8 cellular contexts compared by ENCODE assay signal in genomic region chr15:75368689-75369239, GRCh38. TPM values are rescaled to one million over a fixed set of nuclear protein-coding genes. Genes with fewer than 3 reads are reported as not detected.
DNase-seq lines count a peak whose midpoint lies in the region; ATAC-seq and TF ChIP-seq lines count a peak whose summit lies in the region.

No MANE protein-coding gene starts in this region.

- H3K36me3 Mint-ChIP-seq in T-helper 2 cell treated with Interferon-gamma antibody and Interleukin-4, amounts not matched to agents 5 μg/mL and 100 μg/mL, for 36 hours (ENCODE audit: low read depth), result peaks cover 30% of the 10 kb centered on the region

- peak; percentile 1 for ATAC-seq in GM21717 (IDR thresholded peaks at IDR 0.05; ENCODE audit: unreplicated experiment)
- no peak for ATAC-seq in gastroesophageal sphincter
- ATAC-seq in GM21737 (IDR thresholded peaks at IDR 0.05; ENCODE audit: unreplicated experiment), result no peak
- no peak for ATAC-seq in HG02981 (IDR thresholded peaks at IDR 0.05; ENCODE audit: unreplicated experiment)

- H3K4me1 ChIP-seq in gastroesophageal sphincter, result peaks cover 0 to 28% (median 12%) of the 10 kb centered on the region in 3 donors

- no peaks in the 10 kb centered on the region for H3K9me3 ChIP-seq in gastroesophageal sphincter

- WGBS in gastroesophageal sphincter (ENCODE audit: low coverage in 1 of 2), 2 donors, result 2 to 5% methylated on average over 12 to 17 of the region's 23 CpGs

- H3K4me3 ChIP-seq in BJ (ENCODE audit: low read depth, low read length), result peak overlapping the region; percentile 87
- peak overlapping the region; percentile 93 to 95 for H3K4me3 ChIP-seq in gastroesophageal sphincter
- peak overlapping the region; percentile 73 for H3K4me3 ChIP-seq in retinal pigment epithelial cell (ENCODE audit: low read length)

- no peak for TF ChIP-seq POLR2A in gastroesophageal sphincter (IDR thresholded peaks at IDR 0.05)

- H3K9me3 Mint-ChIP-seq in T-helper 2 cell treated with Interferon-gamma antibody and Interleukin-4, amounts not matched to agents 5 μg/mL and 100 μg/mL, for 36 hours, result no peaks in the 10 kb centered on the region

- DNase-seq in BJ (ENCODE audit: low read depth), result no peak
- DNase-seq in T-helper 2 cell treated with Interferon-gamma antibody and Interleukin-4, amounts not matched to agents 5 μg/mL and 100 μg/mL, for 36 hours (ENCODE audit: low spot score), result peak; percentile 13
- DNase-seq in retinal pigment epithelial cell (ENCODE audit: low read depth), result no peak
- no peak for DNase-seq in stimulated activated CD4-positive, alpha-beta T cell treated with anti-CD3 and anti-CD28 coated beads, Interleukin-2, amount 100 ng/mL, for 24 hours

- peaks cover 16% of the 10 kb centered on the region for H3K4me1 Mint-ChIP-seq in T-helper 2 cell treated with Interferon-gamma antibody and Interleukin-4, amounts not matched to agents 5 μg/mL and 100 μg/mL, for 36 hours (ENCODE audit: low read depth)

- peaks cover 23% of the 10 kb centered on the region for H3K36me3 ChIP-seq in BJ (ENCODE audit: control insufficient read depth, insufficient read depth, low read length)
- peaks cover 0 to 75% of the 10 kb centered on the region in 2 donors for H3K36me3 ChIP-seq in gastroesophageal sphincter

- TF ChIP-seq CTCF in BJ (IDR thresholded peaks at IDR 0.05; ENCODE audit: insufficient read depth, low read depth, low read length), result no peak
- TF ChIP-seq CTCF in gastroesophageal sphincter (IDR thresholded peaks at IDR 0.05), result no peak
- no peak for TF ChIP-seq CTCF in retinal pigment epithelial cell (conservative IDR thresholded peaks at IDR 0.05; ENCODE audit: low read depth, low read length)

- POLR2A ChIA-PET in BJ (lab: Charles Lee), result interaction anchor here (0.6 to 0.7 kb wide), 2 partner anchors 23 to 1165 kb away, joined by 3 to 4 read pairs; no protein-coding TSS in a partner anchor

- H3K4me3 Mint-ChIP-seq in T-helper 2 cell treated with Interferon-gamma antibody and Interleukin-4, amounts not matched to agents 5 μg/mL and 100 μg/mL, for 36 hours, result peak overlapping the region; percentile 96

- no peaks in the 10 kb centered on the region for H3K27me3 Mint-ChIP-seq in T-helper 2 cell treated with Interferon-gamma antibody and Interleukin-4, amounts not matched to agents 5 μg/mL and 100 μg/mL, for 36 hours (ENCODE audit: low read depth)

- peak overlapping the region; percentile 97 to 100 (median 98) for H3K27ac ChIP-seq in gastroesophageal sphincter

- TF ChIP-seq EP300 in gastroesophageal sphincter (IDR thresholded peaks at IDR 0.05), result no peak

- peak overlapping the region; percentile 91 for H3K27ac Mint-ChIP-seq in T-helper 2 cell treated with Interferon-gamma antibody and Interleukin-4, amounts not matched to agents 5 μg/mL and 100 μg/mL, for 36 hours

- CTCF ChIA-PET in BJ (lab: Yijun Ruan, JAX), result interaction anchor here (0.6 to 3.3 kb wide), 11 partner anchors 9 to 310 kb away, joined by 3 to 19 read pairs (median 4); partner anchors contain the start of genes IMP3 and NEIL1

- no peaks in the 10 kb centered on the region for H3K27me3 ChIP-seq in BJ (ENCODE audit: control insufficient read depth, insufficient read depth, low read length)
- no peaks in the 10 kb centered on the region for H3K27me3 ChIP-seq in gastroesophageal sphincter

RNA-seq across cellular contexts. Expression of gene MAN2C1, which starts 0.4 kb away (rescaled TPM):
- polyA plus RNA-seq in BJ (2011; rRNA removed), result 42.5 and 82.5 TPM in 2 replicates
- polyA minus RNA-seq in BJ (2011; rRNA and poly(A)+ RNA removed), result 57.2 and 63.1 TPM in 2 replicates
- 100 to 1,000 TPM in 2 of 4 donors, 10 to 100 TPM in 2; 78.2 to 269 (median 102) TPM for total RNA-seq in gastroesophageal sphincter

RNA-seq across cellular contexts. Expression of gene NEIL1, which starts 21.9 kb away (rescaled TPM):
- polyA plus RNA-seq in BJ (2011; rRNA removed), result 2.8 and 4.7 TPM in 2 replicates
- 0.72 and 1.5 TPM in 2 replicates for polyA minus RNA-seq in BJ (2011; rRNA and poly(A)+ RNA removed)
- 10 to 100 TPM in 3 of 4 donors, 1 to 10 TPM in 1; 8.7 to 47.8 (median 28.9) TPM for total RNA-seq in gastroesophageal sphincter

RNA-seq across cellular contexts. Expression of gene COMMD4, which starts 32.9 kb away (rescaled TPM):
- 80.4 and 142 TPM in 2 replicates for polyA plus RNA-seq in BJ (2011; rRNA removed)
- 21.9 and 25.7 TPM in 2 replicates for polyA minus RNA-seq in BJ (2011; rRNA and poly(A)+ RNA removed)
- total RNA-seq in gastroesophageal sphincter, result 10 to 100 TPM; 30.0 to 65.2 (median 50.4) TPM
